ENCODE assay signal across 8 cellular contexts in genomic region chr7:149196151-149196704, GRCh38. TPM values are rescaled to one million over a fixed set of nuclear protein-coding genes. Genes with fewer than 3 reads are reported as not detected.
A peak's percentile ranks its signal among the peaks of the same experiment; 100 is the strongest.
DNase-seq lines count a peak whose midpoint lies in the region; ATAC-seq, FAIRE-seq and TF ChIP-seq lines count a peak whose summit lies in the region.

No MANE protein-coding gene starts in this region.

- TF ChIP-seq CTCF in OCI-LY1 (IDR thresholded peaks at IDR 0.05; ENCODE audit: low read length): no peak
- no peak for TF ChIP-seq CTCF in bronchial epithelial cell (IDR thresholded peaks at IDR 0.05; ENCODE audit: insufficient read depth, low read length, severe bottlenecking)

- H4K20me1 ChIP-seq in BLaER1 treated with 17β-estradiol and CSF1 and Interleukin-3, amounts not matched to agents 10 nM and 100 nM: peaks cover 33 to 55% (median 50%) of the 10 kb centered on the region in 11 experiments; a peak in 21 of 22 replicates
- H4K20me1 ChIP-seq in OCI-LY1 (ENCODE audit: insufficient read depth, low read length): no peaks in the 10 kb centered on the region

- H3K4me2 ChIP-seq in BLaER1 treated with 17β-estradiol and CSF1 and Interleukin-3, amounts not matched to agents 10 nM and 100 nM: peak overlapping the region; percentile 88 to 99 (median 96)
- H3K4me2 ChIP-seq in OCI-LY1 (ENCODE audit: low read length): peak overlapping the region; percentile 76

- 3% methylated on average over 17 of the region's 17 CpGs for WGBS in urinary bladder

- no peak overlapping the region for H2AFZ ChIP-seq in OCI-LY1 (ENCODE audit: low read length)

- DNase-seq in bronchial epithelial cell (ENCODE audit: low read depth): no peak
- DNase-seq in NCI-H510A treated with DMSO at 0.1 percent for 48 hours (lab: John Stamatoyannopoulos, UW): no peak

- no peaks in the 10 kb centered on the region for H3K9me3 ChIP-seq in BLaER1 treated with 17β-estradiol and CSF1 and Interleukin-3, amounts not matched to agents 10 nM and 100 nM (replicated peaks in 1 of 11)
- H3K9me3 ChIP-seq in OCI-LY1 (ENCODE audit: low read length) (no peaks in the 10 kb centered on the region), mononuclear cell (ENCODE audit: low read depth, low read length) (no peaks in the 10 kb centered on the region)

- peaks cover 20 to 43% (median 31%) of the 10 kb centered on the region in 10 experiments for H3K4me1 ChIP-seq in BLaER1 treated with 17β-estradiol and CSF1 and Interleukin-3, amounts not matched to agents 10 nM and 100 nM
- H3K4me1 ChIP-seq in OCI-LY1 (ENCODE audit: insufficient read depth, low read length, severe bottlenecking) (peaks cover 16% of the 10 kb centered on the region), mononuclear cell (ENCODE audit: insufficient read depth, low read length) (peaks cover 21% of the 10 kb centered on the region), urinary bladder (ENCODE audit: insufficient read depth) (no peaks in the 10 kb centered on the region)

- ATAC-seq in GM21529 (IDR thresholded peaks at IDR 0.05; ENCODE audit: unreplicated experiment): peak; percentile 9
- ATAC-seq in GM21381 (IDR thresholded peaks at IDR 0.05; ENCODE audit: unreplicated experiment): no peak

- no peak for FAIRE-seq in bronchial epithelial cell (lab: Jason Lieb, UNC)

- no peaks in the 10 kb centered on the region for H3F3A ChIP-seq in OCI-LY1 (ENCODE audit: insufficient read depth, low read length)

- no peaks in the 10 kb centered on the region for H3K27me3 ChIP-seq in BLaER1 treated with 17β-estradiol and CSF1 and Interleukin-3, amounts not matched to agents 10 nM and 100 nM
- H3K27me3 ChIP-seq in OCI-LY1 (ENCODE audit: insufficient read depth, low read length): 0 out of 2 replicates have a peak, but pooled peaks cover 4% of the 10 kb centered on the region
- no peaks in the 10 kb centered on the region for H3K27me3 ChIP-seq in bronchial epithelial cell (ENCODE audit: control insufficient read depth, insufficient read depth, low read length)
- no peaks in the 10 kb centered on the region for H3K27me3 ChIP-seq in mononuclear cell (ENCODE audit: insufficient read depth, low read length)

- peak overlapping the region; percentile 73 to 100 (median 98) for H3K4me3 ChIP-seq in BLaER1 treated with 17β-estradiol and CSF1 and Interleukin-3, amounts not matched to agents 10 nM and 100 nM
- peak overlapping the region; percentile 73 for H3K4me3 ChIP-seq in OCI-LY1 (ENCODE audit: low read depth, low read length, poor library complexity, severe bottlenecking)
- peak overlapping the region; percentile 73 for H3K4me3 ChIP-seq in bronchial epithelial cell (ENCODE audit: low read depth, low read length)
- peak overlapping the region; percentile 81 for H3K4me3 ChIP-seq in mononuclear cell (ENCODE audit: low read length)
- H3K4me3 ChIP-seq in urinary bladder (ENCODE audit: low read depth, low read length): peak overlapping the region; percentile 94

- peaks cover 33 to 44% (median 37%) of the 10 kb centered on the region in 11 experiments for H3K36me3 ChIP-seq in BLaER1 treated with 17β-estradiol and CSF1 and Interleukin-3, amounts not matched to agents 10 nM and 100 nM
- H3K36me3 ChIP-seq in OCI-LY1 (ENCODE audit: insufficient read depth, low read length) (peaks cover 28% of the 10 kb centered on the region), bronchial epithelial cell (ENCODE audit: control insufficient read depth, insufficient read depth, low read length) (peaks cover 14% of the 10 kb centered on the region), urinary bladder (ENCODE audit: insufficient read depth) (peaks cover 6% of the 10 kb centered on the region)

- no peaks in the 10 kb centered on the region for H3K79me2 ChIP-seq in OCI-LY1 (ENCODE audit: insufficient read depth, low read length)

- peak overlapping the region; percentile 86 to 97 (median 92) for H3K27ac ChIP-seq in BLaER1 treated with 17β-estradiol and CSF1 and Interleukin-3, amounts not matched to agents 10 nM and 100 nM
- peak overlapping the region; percentile 8 for H3K27ac ChIP-seq in OCI-LY1 (ENCODE audit: low read depth, low read length, poor library complexity, severe bottlenecking)
- no peak overlapping the region for H3K27ac ChIP-seq in urinary bladder (ENCODE audit: low read depth)

- peak overlapping the region; percentile 90 to 100 (median 97) for H3K9ac ChIP-seq in BLaER1 treated with 17β-estradiol and CSF1 and Interleukin-3, amounts not matched to agents 10 nM and 100 nM
- peak overlapping the region; percentile 66 for H3K9ac ChIP-seq in OCI-LY1 (ENCODE audit: low read length)

- no peaks in the 10 kb centered on the region for H3K9me2 ChIP-seq in OCI-LY1 (ENCODE audit: low read depth, low read length)

RNA-seq across cellular contexts. Expression of gene ZNF282, which starts 0.9 kb away (rescaled TPM):
- total RNA-seq in bronchial epithelial cell: 23.2 and 27.3 TPM in 2 replicates
- 10.7 TPM for total RNA-seq in mononuclear cell
- total RNA-seq in urinary bladder: 20.8 TPM
- polyA plus RNA-seq in urinary bladder: 20.1 TPM

RNA-seq across cellular contexts. Expression of gene ZNF212, which starts 43.2 kb away (rescaled TPM):
- total RNA-seq in bronchial epithelial cell: 5.8 and 6.1 TPM in 2 replicates
- total RNA-seq in mononuclear cell: 9.2 TPM
- total RNA-seq in urinary bladder: 5.5 TPM
- 8.5 TPM for polyA plus RNA-seq in urinary bladder

RNA-seq across cellular contexts. Expression of gene ZNF398, which starts 49.0 kb away (rescaled TPM):
- 10.0 and 12.5 TPM in 2 replicates for total RNA-seq in bronchial epithelial cell
- 18.7 TPM for total RNA-seq in mononuclear cell
- total RNA-seq in urinary bladder: 16.3 TPM
- polyA plus RNA-seq in urinary bladder: 6.8 TPM
